In the genomic region with DNA sequence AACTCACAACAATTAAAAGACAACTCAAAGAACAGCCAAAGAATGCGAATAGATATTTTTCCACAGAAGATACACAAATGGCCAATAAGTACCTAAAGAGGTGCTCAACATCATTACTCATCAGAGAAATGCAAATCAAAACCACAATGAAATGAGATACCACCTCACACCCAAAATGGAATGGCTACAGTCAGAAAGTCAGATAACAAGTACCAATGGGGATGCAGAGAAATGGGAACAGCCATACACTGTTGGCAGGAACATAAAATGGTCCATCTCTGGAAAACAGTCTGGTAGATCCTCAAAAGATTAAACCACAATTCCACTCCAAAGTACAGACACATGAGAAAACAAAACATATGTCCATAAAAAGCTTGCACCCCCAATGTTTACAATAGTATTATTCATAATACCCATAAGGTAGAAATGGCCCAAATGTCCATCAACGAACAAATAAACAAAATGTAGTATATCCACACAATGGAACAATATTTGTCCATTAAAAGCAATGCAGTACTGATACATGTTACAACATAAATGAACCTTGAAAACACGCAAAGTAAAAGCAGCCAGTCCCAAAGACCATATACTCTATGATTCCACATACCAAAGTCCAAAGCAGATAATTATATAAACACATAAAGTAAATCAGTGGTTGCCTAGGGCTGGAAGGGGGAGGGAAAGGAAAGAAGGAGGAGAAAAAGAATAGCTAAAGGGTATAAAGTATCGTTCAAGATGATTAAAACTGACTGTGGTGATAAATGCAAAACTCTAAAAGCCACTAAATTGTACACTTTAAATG, we compare ENCODE assay signal across 16 cellular contexts. TPM values are rescaled to one million over a fixed set of nuclear protein-coding genes. Genes with fewer than 3 reads are reported as not detected.
A peak's percentile ranks its signal among the peaks of the same experiment; 100 is the strongest.
DNase-seq lines count a peak whose midpoint lies in the region; ATAC-seq and TF ChIP-seq lines count a peak whose summit lies in the region.
"Had no signal": no experiment of that assay in that cellular context is flagged by ENCODE, and none has a peak within 500 bp of the region (broad histone marks: within the 10 kb centered on the region; RNA-seq: fewer than 3 reads in every experiment).

No MANE protein-coding gene starts in this region.

- no peak for TF ChIP-seq CTCF in right lobe of liver (IDR thresholded peaks at IDR 0.05)
- no peak for TF ChIP-seq CTCF in omental fat pad (IDR thresholded peaks at IDR 0.05)

- no peak overlapping the region for H3K27ac ChIP-seq in right lobe of liver
- H3K27ac ChIP-seq: lower lobe of right lung, pancreas, SJSA1 had no signal

- ATAC-seq in GM18498 (IDR thresholded peaks at IDR 0.05; ENCODE audit: unreplicated experiment) (peak; percentile 45), GM19463 (IDR thresholded peaks at IDR 0.05; ENCODE audit: unreplicated experiment) (peak; percentile 50), right lobe of liver (peak; percentile 42 to 77 (median 56)), omental fat pad (ENCODE audit: low FRiP score) (no peak)
- ATAC-seq in activated T-helper 17 cell treated with anti-CD3 and anti-CD28 coated beads, Interleukin-2, amount 50 U/mL, for 72 hours (replicated peaks) = peak; percentile 84
- ATAC-seq: lower lobe of right lung, pancreas had no signal

- H3K9me3 ChIP-seq in right lobe of liver = no peaks in the 10 kb centered on the region
- H3K9me3 ChIP-seq: lower lobe of right lung, pancreas, SJSA1 had no signal

- 50% methylated on average over 4 of the region's 4 CpGs for WGBS in right lobe of liver (ENCODE audit: insufficient coverage, low coverage, low lambda C conversion rate, missing lambda C conversion rate)

- peaks cover 0 to 23% (median 5%) of the 10 kb centered on the region in 4 donors for H3K4me1 ChIP-seq in right lobe of liver

- H3K9me3 Mint-ChIP-seq in activated T-helper 17 cell treated with anti-CD3 and anti-CD28 coated beads, Interleukin-2, amount 50 U/mL, for 72 hours = no peaks in the 10 kb centered on the region

- H3K36me3 ChIP-seq in right lobe of liver = no peaks in the 10 kb centered on the region
- H3K36me3 ChIP-seq: lower lobe of right lung, pancreas, SJSA1 had no signal

- peaks cover 38% of the 10 kb centered on the region for H3K4me1 Mint-ChIP-seq in activated T-helper 17 cell treated with anti-CD3 and anti-CD28 coated beads, Interleukin-2, amount 50 U/mL, for 72 hours

- intact Hi-C loops in right lobe of liver (cut with DNase I) = no loop called here

- no peak for TF ChIP-seq POLR2A in right lobe of liver (IDR thresholded peaks at IDR 0.05)

- H3K27me3 ChIP-seq in right lobe of liver = no peaks in the 10 kb centered on the region
- H3K27me3 ChIP-seq: pancreas, SJSA1 had no signal

- peaks cover 36% of the 10 kb centered on the region for H3K36me3 Mint-ChIP-seq in activated T-helper 17 cell treated with anti-CD3 and anti-CD28 coated beads, Interleukin-2, amount 50 U/mL, for 72 hours (ENCODE audit: low read depth)

- no peaks in the 10 kb centered on the region for H3K27me3 Mint-ChIP-seq in activated T-helper 17 cell treated with anti-CD3 and anti-CD28 coated beads, Interleukin-2, amount 50 U/mL, for 72 hours

- no peak overlapping the region for H3K4me3 ChIP-seq in right lobe of liver
- H3K4me3 ChIP-seq: lower lobe of right lung, pancreas, SJSA1 had no signal

- peak overlapping the region; percentile 16 for H3K27ac Mint-ChIP-seq in activated T-helper 17 cell treated with anti-CD3 and anti-CD28 coated beads, Interleukin-2, amount 50 U/mL, for 72 hours

- H3K4me3 Mint-ChIP-seq in activated T-helper 17 cell treated with anti-CD3 and anti-CD28 coated beads, Interleukin-2, amount 50 U/mL, for 72 hours = peak overlapping the region; percentile 26

- DNase-seq in right lobe of liver = no peak
- DNase-seq in SW 1271 (lab: John Stamatoyannopoulos, UW) = no peak
- DNase-seq in epidermal melanocyte (ENCODE audit: insufficient read length, low spot score) = no peak
- DNase-seq in omental fat pad (ENCODE audit: low spot score) = no peak
- DNase-seq: activated CD4-positive, CD25-positive, alpha-beta regulatory T cell treated with anti-CD3 and anti-CD28 coated beads, Interleukin-2, amount 50 U/mL, for 72 hours; effector CD4-positive, alpha-beta T cell; head of caudate nucleus; lower lobe of right lung; NCI-H1048; NCI-H82; pancreas; stimulated activated naive CD4-positive, alpha-beta T cell had no signal

RNA-seq across cellular contexts. Expression of a gene that starts 19.6 kb away (rescaled TPM):
- 10 to 100 TPM; 65.6 to 77.2 TPM for total RNA-seq in activated T-helper 17 cell treated with anti-CD3 and anti-CD28 coated beads, Interleukin-2, amount 50 U/mL, for 72 hours
- 10 to 100 TPM; 11.5 to 25.4 (median 14.6) TPM for total RNA-seq in right lobe of liver
- total RNA-seq in omental fat pad = 10 to 100 TPM; 22.5 to 42.3 (median 31.4) TPM
